In genomic region chr13:19927117-19927734, GRCh38 we compare ENCODE assay signal across 8 cellular contexts. TPM values are rescaled to one million over a fixed set of nuclear protein-coding genes. Genes with fewer than 3 reads are reported as not detected.
DNase-seq lines count a peak whose midpoint lies in the region; ATAC-seq and TF ChIP-seq lines count a peak whose summit lies in the region.

No MANE protein-coding gene starts in this region.

- no peaks in the 10 kb centered on the region for H3K79me2 ChIP-seq in DOHH2 (ENCODE audit: control insufficient read depth, low read length)
- H3K79me2 ChIP-seq in mesendoderm (ENCODE audit: control insufficient read depth, insufficient read depth, low read length), result no peaks in the 10 kb centered on the region

- ATAC-seq in GM21390 (IDR thresholded peaks at IDR 0.05; ENCODE audit: unreplicated experiment) (no peak), HG03280 (IDR thresholded peaks at IDR 0.05; ENCODE audit: unreplicated experiment) (no peak)
- no peak for ATAC-seq in activated T-cell treated with anti-CD3 and anti-CD28 coated beads, Interleukin-2, amount 50 U/mL, for 4 hours

- H3K9ac ChIP-seq in mesendoderm (ENCODE audit: low read length), result no peak overlapping the region

- H3K56ac ChIP-seq in mesendoderm (ENCODE audit: low read length), result no peak overlapping the region

- no peak overlapping the region for H3K4me3 Mint-ChIP-seq in activated T-cell treated with anti-CD3 and anti-CD28 coated beads, Interleukin-2, amount 50 U/mL, for 4 hours

- no peak overlapping the region for H2BK120ac ChIP-seq in mesendoderm (ENCODE audit: low read depth, low read length)

- H3K9me3 Mint-ChIP-seq in activated T-cell treated with anti-CD3 and anti-CD28 coated beads, Interleukin-2, amount 50 U/mL, for 4 hours, result no peaks in the 10 kb centered on the region

- H3K27me3 ChIP-seq in DOHH2 (ENCODE audit: control insufficient read depth, low read length) (no peaks in the 10 kb centered on the region), breast epithelium (no peaks in the 10 kb centered on the region), mesendoderm (ENCODE audit: insufficient read depth, low read length, poor library complexity) (no peaks in the 10 kb centered on the region)

- H3K27ac ChIP-seq in DOHH2 (ENCODE audit: low read depth, low read length) (no peak overlapping the region), breast epithelium (no peak overlapping the region), mesendoderm (ENCODE audit: low read depth, low read length) (no peak overlapping the region)

- TF ChIP-seq CTCF in DOHH2 (IDR thresholded peaks at IDR 0.05; ENCODE audit: low read depth, low read length, poor library complexity, severe bottlenecking), result peak; percentile 37
- TF ChIP-seq CTCF in breast epithelium (IDR thresholded peaks at IDR 0.05), result peak in 2 of 3 donors; percentile 28 to 40

- no peak overlapping the region for H3K4ac ChIP-seq in mesendoderm (ENCODE audit: low read depth, low read length)

- H3K36me3 ChIP-seq in DOHH2 (ENCODE audit: control insufficient read depth, low read length) (no peaks in the 10 kb centered on the region), breast epithelium (no peaks in the 10 kb centered on the region), mesendoderm (ENCODE audit: control insufficient read depth, insufficient read depth, low read length) (no peaks in the 10 kb centered on the region)

- no peaks in the 10 kb centered on the region for H3K9me2 ChIP-seq in DOHH2 (replicated peaks; ENCODE audit: control insufficient read depth, low read length)

- no peaks in the 10 kb centered on the region for H3K4me1 Mint-ChIP-seq in activated T-cell treated with anti-CD3 and anti-CD28 coated beads, Interleukin-2, amount 50 U/mL, for 4 hours (ENCODE audit: low read depth)

- H3F3A ChIP-seq in DOHH2 (ENCODE audit: control insufficient read depth, insufficient read depth), result no peaks in the 10 kb centered on the region

- H4K20me1 ChIP-seq in DOHH2 (ENCODE audit: control insufficient read depth, insufficient read depth, low read depth, low read length), result no peaks in the 10 kb centered on the region

- WGBS in mesendoderm (ENCODE audit: extremely low coverage, insufficient coverage, low lambda C conversion rate), result no CpG with 5 or more reads among the region's 4 CpGs

- no peaks in the 10 kb centered on the region for H3K36me3 Mint-ChIP-seq in activated T-cell treated with anti-CD3 and anti-CD28 coated beads, Interleukin-2, amount 50 U/mL, for 4 hours (ENCODE audit: insufficient read depth)

- no peak overlapping the region for H4K5ac ChIP-seq in mesendoderm (ENCODE audit: low read length)

- H3K4me1 ChIP-seq in DOHH2 (ENCODE audit: control insufficient read depth, low read length) (no peaks in the 10 kb centered on the region), breast epithelium (no peaks in the 10 kb centered on the region), mesendoderm (ENCODE audit: control insufficient read depth, low read depth, low read length) (no peaks in the 10 kb centered on the region)

- no peak overlapping the region for H3K4me2 ChIP-seq in DOHH2 (ENCODE audit: low read length)
- no peak overlapping the region for H3K4me2 ChIP-seq in mesendoderm (ENCODE audit: low read length)

- no peaks in the 10 kb centered on the region for H3K79me1 ChIP-seq in mesendoderm (ENCODE audit: low read length)

- peak; percentile 59 for DNase-seq in NAMALWA (ENCODE audit: low spot score)
- DNase-seq in breast epithelium (ENCODE audit: low spot score in 2 of 2), result no peak
- DNase-seq in mesendoderm, result peak; percentile 19
- no peak for DNase-seq in GM19238 (ENCODE audit: insufficient read length, low spot score)
- DNase-seq in activated T-cell treated with anti-CD3 and anti-CD28 coated beads, Interleukin-2, amount 50 U/mL, for 4 hours, result no peak

- no peak overlapping the region for H3K18ac ChIP-seq in mesendoderm (ENCODE audit: low read length)

- no peak overlapping the region for H4K8ac ChIP-seq in mesendoderm (ENCODE audit: low read depth, low read length)

- no peaks in the 10 kb centered on the region for H3K27me3 Mint-ChIP-seq in activated T-cell treated with anti-CD3 and anti-CD28 coated beads, Interleukin-2, amount 50 U/mL, for 4 hours (ENCODE audit: low read depth)

- no peak overlapping the region for H2BK15ac ChIP-seq in mesendoderm (replicated peaks; ENCODE audit: low read depth)

- no peak for TF ChIP-seq POLR2A in breast epithelium (IDR thresholded peaks at IDR 0.05)

- no peak overlapping the region for H2BK5ac ChIP-seq in mesendoderm (ENCODE audit: low read length)

- H3K4me3 ChIP-seq in DOHH2 (ENCODE audit: low read length) (no peak overlapping the region), breast epithelium (no peak overlapping the region), mesendoderm (ENCODE audit: low read length) (no peak overlapping the region)

- H2AK5ac ChIP-seq in mesendoderm (ENCODE audit: low read length), result no peak overlapping the region

- intact Hi-C loops in breast epithelium (cut with DNase I; ENCODE audit: low total_unique reads), result no loop called here

- H3K23ac ChIP-seq in mesendoderm (ENCODE audit: low read length), result no peak overlapping the region

- H3K9me3 ChIP-seq in DOHH2 (ENCODE audit: control insufficient read depth, insufficient read depth, low read length), result no peaks in the 10 kb centered on the region
- no peaks in the 10 kb centered on the region for H3K9me3 ChIP-seq in breast epithelium

RNA-seq across cellular contexts. Expression of gene ZMYM2, which starts 31.3 kb away (rescaled TPM):
- 100 to 1,000 TPM in 1 of 3 donors, 10 to 100 TPM in 2; 76.5 to 118 (median 93.1) TPM for total RNA-seq in breast epithelium
- polyA plus RNA-seq in mesendoderm (2013, experiment 1 of 2), result 82.0 TPM
- 83.9 TPM for polyA plus RNA-seq in mesendoderm (2013, experiment 2 of 2)
- total RNA-seq in activated T-cell treated with anti-CD3 and anti-CD28 coated beads, Interleukin-2, amount 50 U/mL, for 4 hours, result 10 to 100 TPM; 26.6 to 38.4 (median 34.4) TPM

Comparison
In these comparisons a context has a peak if more than half of its experiments do, and no peak if none do; other contexts are left out.
1. DNase-seq: peak in NAMALWA (single experiment) and mesendoderm (single experiment); none in breast epithelium (0 of 2), GM19238 (single experiment) and activated T-cell treated with anti-CD3 and anti-CD28 coated beads, Interleukin-2, amount 50 U/mL, for 4 hours (single experiment).